ENCODE assay signal across 22 cellular contexts in genomic region chr7:130216025-130216424, GRCh38. TPM values are rescaled to one million over a fixed set of nuclear protein-coding genes. Genes with fewer than 3 reads are reported as not detected.
A peak's percentile ranks its signal among the peaks of the same experiment; 100 is the strongest.
DNase-seq lines count a peak whose midpoint lies in the region; ATAC-seq, FAIRE-seq and TF ChIP-seq lines count a peak whose summit lies in the region.
"Had no signal": no experiment of that assay in that cellular context is flagged by ENCODE, and none has a peak within 500 bp of the region (broad histone marks: within the 10 kb centered on the region; RNA-seq: fewer than 3 reads in every experiment).

No MANE protein-coding gene starts in this region.

- no peak overlapping the region for H3K9ac ChIP-seq in HepG2 (ENCODE audit: insufficient read depth, low read depth, low read length)
- H3K9ac ChIP-seq in OCI-LY1 (ENCODE audit: low read length) = no peak overlapping the region
- no peak overlapping the region for H3K9ac ChIP-seq in neuronal stem cell (ENCODE audit: low read depth, low read length, poor library complexity)
- H3K9ac ChIP-seq: GM23248 had no signal

- no peak overlapping the region for H2AK5ac ChIP-seq in neuronal stem cell (ENCODE audit: low read depth, low read length)

- H3K27ac ChIP-seq in HepG2 (ENCODE audit: extremely low read length, insufficient read depth, low read length) = no peak overlapping the region
- H3K27ac ChIP-seq in right lobe of liver = no peak overlapping the region
- no peak overlapping the region for H3K27ac ChIP-seq in OCI-LY1 (ENCODE audit: low read depth, low read length, poor library complexity, severe bottlenecking)
- no peak overlapping the region for H3K27ac ChIP-seq in neuronal stem cell (replicated peaks; ENCODE audit: low read length)
- H3K27ac ChIP-seq in upper lobe of right lung = no peak overlapping the region
- H3K27ac ChIP-seq: C4-2B, GM23248, HL-60 had no signal

- no peaks in the 10 kb centered on the region for H3K27me3 ChIP-seq in HepG2 (ENCODE audit: control insufficient read depth in 1 of 2, insufficient read depth in 2 of 2, low read length in 2 of 2)
- no peaks in the 10 kb centered on the region for H3K27me3 ChIP-seq in right lobe of liver
- H3K27me3 ChIP-seq in OCI-LY1 (ENCODE audit: insufficient read depth, low read length) = no peaks in the 10 kb centered on the region
- no peaks in the 10 kb centered on the region for H3K27me3 ChIP-seq in neuronal stem cell (ENCODE audit: control insufficient read depth in 3 of 3, insufficient read depth in 3 of 3, low read depth in 1 of 3, low read length in 3 of 3)
- no peaks in the 10 kb centered on the region for H3K27me3 ChIP-seq in upper lobe of right lung

- TF ChIP-seq POLR2A in HepG2 (IDR thresholded peaks at IDR 0.05; ENCODE audit: insufficient read depth in 1 of 2, low read depth in 2 of 2, low read length in 2 of 2) (no peak), right lobe of liver (IDR thresholded peaks at IDR 0.05) (no peak)

- H3K4me3 ChIP-seq in HepG2 (replicated peaks in 1 of 3; ENCODE audit: insufficient read depth in 1 of 3, low read depth in 2 of 3, low read length in 3 of 3) (no peak overlapping the region), right lobe of liver (no peak overlapping the region), OCI-LY1 (ENCODE audit: low read depth, low read length, poor library complexity, severe bottlenecking) (no peak overlapping the region), neuronal stem cell (ENCODE audit: low read length in 2 of 2) (no peak overlapping the region), upper lobe of right lung (no peak overlapping the region)
- H3K4me3 ChIP-seq: GM23248 had no signal

- TF ChIP-seq RAD21 in HepG2 (CRISPR knock-in tag; IDR thresholded peaks at IDR 0.05) = no peak

- H3K4ac ChIP-seq in neuronal stem cell (ENCODE audit: low read length) = no peak overlapping the region

- no peaks in the 10 kb centered on the region for H3K79me1 ChIP-seq in neuronal stem cell (ENCODE audit: low read depth, low read length)

- H4K8ac ChIP-seq in neuronal stem cell (ENCODE audit: low read depth, low read length) = no peak overlapping the region

- no peak overlapping the region for H2BK12ac ChIP-seq in neuronal stem cell (ENCODE audit: low read length)

- CTCF ChIA-PET in HepG2 (lab: Yijun Ruan, JAX; ENCODE audit: low intra/inter-chr PET ratio, low total read pairs) = no interaction called here

- H3K4me1 ChIP-seq in HepG2 (ENCODE audit: insufficient read depth, low read length) (peaks cover 18% of the 10 kb centered on the region), right lobe of liver (no peaks in the 10 kb centered on the region), OCI-LY1 (ENCODE audit: insufficient read depth, low read length, severe bottlenecking) (no peaks in the 10 kb centered on the region), neuronal stem cell (ENCODE audit: control insufficient read depth in 2 of 2, insufficient read depth in 1 of 2, low read depth in 1 of 2, low read length in 2 of 2) (no peaks in the 10 kb centered on the region), upper lobe of right lung (no peaks in the 10 kb centered on the region)

- H2BK5ac ChIP-seq in neuronal stem cell (ENCODE audit: low read length) = no peak overlapping the region

- FAIRE-seq in HepG2 (lab: Jason Lieb, UNC) = no peak
- FAIRE-seq: G401.6, GM12891, H54 had no signal

- BruUV-seq in HepG2 (replicated peaks; lab: Mats Ljungman, UMichigan) = no TSS peak

- TF ChIP-seq EP300 in HepG2 (IDR thresholded peaks at IDR 0.05; ENCODE audit: low read depth in 2 of 2, low read length in 2 of 2) (no peak), HepG2 (CRISPR knock-in tag; IDR thresholded peaks at IDR 0.05; ENCODE audit: borderline replicate concordance) (no peak)

- ATAC-seq in HepG2 = peak; percentile 68
- ATAC-seq in right lobe of liver = no peak
- no peak for ATAC-seq in upper lobe of right lung

- no peak overlapping the region for H2BK120ac ChIP-seq in neuronal stem cell (ENCODE audit: low read depth, low read length)

- in situ Hi-C loops in HepG2 (cut with HindIII; ENCODE audit: extremely low pct_ligation_motif_present, low pct_unique_long_range_greater_than_20kb) = no loop called here

- H3K23ac ChIP-seq in neuronal stem cell (ENCODE audit: low read depth, low read length, poor library complexity) = no peak overlapping the region

- no peak overlapping the region for H3K18ac ChIP-seq in neuronal stem cell (ENCODE audit: low read length)

- no peaks in the 10 kb centered on the region for H3K9me2 ChIP-seq in OCI-LY1 (ENCODE audit: low read depth, low read length)

- H3K79me2 ChIP-seq in HepG2 (ENCODE audit: insufficient read depth, low read length) = no peaks in the 10 kb centered on the region
- H3K79me2 ChIP-seq in OCI-LY1 (ENCODE audit: insufficient read depth, low read length) = no peaks in the 10 kb centered on the region

- DNase-seq in HepG2 (ENCODE audit: low spot score) (no peak), right lobe of liver (no peak), neuronal stem cell (ENCODE audit: low spot score) (no peak), epidermal melanocyte (ENCODE audit: insufficient read length, low spot score) (no peak), upper lobe of right lung (no peak), DMS 273 (lab: John Stamatoyannopoulos, UW; ENCODE audit: unreplicated experiment) (no peak)
- DNase-seq: ACHN; Calu3; CD4-positive, alpha-beta T cell; GM23248; HCEC 1CT; IMR-90; KBM-7 had no signal

- intact Hi-C loops in HepG2 (cut with micrococcal nuclease; ENCODE audit: unreplicated experiment) (no loop called here), right lobe of liver (cut with DNase I) (no loop called here), upper lobe of right lung (cut with DNase I) (no loop called here)

- WGBS in HepG2 (ENCODE audit: low lambda C conversion rate) = 69% methylated on average over 9 of the region's 9 CpGs
- 69% methylated on average over 8 of the region's 9 CpGs for WGBS in right lobe of liver (ENCODE audit: insufficient coverage, low coverage, low lambda C conversion rate, missing lambda C conversion rate)
- no CpG with 5 or more reads among the region's 9 CpGs for WGBS in neuronal stem cell (ENCODE audit: extremely low coverage in 2 of 2, insufficient read length in 2 of 2, insufficient replicate concordance in 1 of 2), 2 donors

- H3K36me3 ChIP-seq in HepG2 (replicated peaks in 1 of 2; ENCODE audit: control insufficient read depth in 1 of 2, insufficient read depth in 2 of 2, low read length in 2 of 2) (no peaks in the 10 kb centered on the region), right lobe of liver (no peaks in the 10 kb centered on the region), OCI-LY1 (ENCODE audit: insufficient read depth, low read length) (no peaks in the 10 kb centered on the region), neuronal stem cell (replicated peaks in 1 of 2; ENCODE audit: control insufficient read depth in 2 of 2, insufficient read depth in 2 of 2, low read length in 2 of 2) (no peaks in the 10 kb centered on the region), upper lobe of right lung (no peaks in the 10 kb centered on the region)

- POLR2A ChIA-PET in HepG2 (lab: Yijun Ruan, JAX) = interaction anchor here (1.0 kb wide), 1 partner anchor 11 kb away, joined by 3 read pairs; the partner anchor contains the start of gene TMEM209

- H3K9me3 ChIP-seq in HepG2 (ENCODE audit: low read length) (no peaks in the 10 kb centered on the region), right lobe of liver (no peaks in the 10 kb centered on the region), OCI-LY1 (ENCODE audit: low read length) (no peaks in the 10 kb centered on the region), neuronal stem cell (replicated peaks in 1 of 2; ENCODE audit: control insufficient read depth in 2 of 2, insufficient read depth in 1 of 2, low read depth in 1 of 2, low read length in 2 of 2) (no peaks in the 10 kb centered on the region), upper lobe of right lung (no peaks in the 10 kb centered on the region)

- H4K91ac ChIP-seq in neuronal stem cell (ENCODE audit: low read depth, low read length, poor library complexity) = no peak overlapping the region

- no peaks in the 10 kb centered on the region for H3F3A ChIP-seq in OCI-LY1 (ENCODE audit: insufficient read depth, low read length)

- H3K4me2 ChIP-seq in HepG2 (ENCODE audit: low read depth, low read length) (no peak overlapping the region), OCI-LY1 (ENCODE audit: low read length) (no peak overlapping the region), neuronal stem cell (ENCODE audit: insufficient read depth, low read length, poor library complexity, severe bottlenecking) (no peak overlapping the region)

- no peak overlapping the region for H2BK15ac ChIP-seq in neuronal stem cell (ENCODE audit: low read length)

- no peak overlapping the region for H3K14ac ChIP-seq in neuronal stem cell (ENCODE audit: low read length)

- H4K20me1 ChIP-seq in HepG2 (ENCODE audit: insufficient read depth, low read length) (no peaks in the 10 kb centered on the region), OCI-LY1 (ENCODE audit: insufficient read depth, low read length) (no peaks in the 10 kb centered on the region)

- TF ChIP-seq CTCF in HepG2 (CRISPR knock-in tag; IDR thresholded peaks at IDR 0.05) (no peak), right lobe of liver (IDR thresholded peaks at IDR 0.05) (no peak), OCI-LY1 (IDR thresholded peaks at IDR 0.05; ENCODE audit: low read length) (peak; percentile 20; the same call in 1 of the 2 replicates), upper lobe of right lung (IDR thresholded peaks at IDR 0.05) (no peak)

- H2AFZ ChIP-seq in HepG2 (ENCODE audit: low read length) (no peak overlapping the region), OCI-LY1 (ENCODE audit: low read length) (peak overlapping the region; percentile 12; the same call in 1 of the 2 replicates), neuronal stem cell (ENCODE audit: low read length) (peak overlapping the region; percentile 41)
- H2AFZ ChIP-seq: GM23248 had no signal

RNA-seq across cellular contexts. Expression of gene SSMEM1, which starts 8.4 kb away (rescaled TPM):
- total RNA-seq in HepG2 (2016; rRNA removed; fragmentation: Illumina TruSeq; extraction: Trizol) (not detected in 2 replicates), right lobe of liver (not detected), upper lobe of right lung (not detected)
- not detected in 2 replicates for total RNA-seq in HepG2 (2016; cell fraction: cytosol; rRNA removed; fragmentation: Illumina TruSeq; extraction: Trizol; ENCODE audit: low read depth)
- not detected in 2 replicates for total RNA-seq in HepG2 (2016; cell fraction: insoluble cytoplasmic fraction; rRNA removed; fragmentation: Illumina TruSeq; extraction: Trizol)
- not detected in 2 replicates for total RNA-seq in HepG2 (2016; cell fraction: membrane; rRNA removed; fragmentation: Illumina TruSeq; extraction: Trizol)
- not detected in 2 replicates for total RNA-seq in HepG2 (2016; cell fraction: nucleus; rRNA removed; fragmentation: Illumina TruSeq; extraction: Trizol)
- not detected in 2 replicates for polyA plus RNA-seq in HepG2 (2011; rRNA removed)
- not detected in 2 replicates for polyA plus RNA-seq in HepG2 (2011; cell fraction: cytosol; rRNA removed)
- not detected in 2 replicates for polyA plus RNA-seq in HepG2 (2011; cell fraction: nucleus; rRNA removed)
- polyA plus RNA-seq in HepG2 (2012) = not detected in 2 replicates
- polyA plus RNA-seq in HepG2 (2016; cell fraction: cytosol; fragmentation: Illumina TruSeq; extraction: Trizol; ENCODE audit: low read depth) = not detected in 2 replicates
- not detected in 2 replicates for polyA plus RNA-seq in HepG2 (2016; cell fraction: insoluble cytoplasmic fraction; fragmentation: Illumina TruSeq; extraction: Trizol; ENCODE audit: low read depth)
- not detected in 2 replicates for polyA plus RNA-seq in HepG2 (2016; cell fraction: membrane; fragmentation: Illumina TruSeq; extraction: Trizol; ENCODE audit: low read depth)
- polyA plus RNA-seq in HepG2 (2016; cell fraction: nucleus; fragmentation: Illumina TruSeq; extraction: Trizol; ENCODE audit: insufficient read depth, low read depth) = not detected in 2 replicates
- polyA minus RNA-seq in HepG2 (2011; rRNA and poly(A)+ RNA removed; ENCODE audit: low replicate concordance) = not detected in 2 replicates
- polyA minus RNA-seq in HepG2 (2011; cell fraction: cytosol; rRNA and poly(A)+ RNA removed) = not detected in 2 replicates
- not detected in 2 replicates for polyA minus RNA-seq in HepG2 (2011; cell fraction: nucleus; rRNA and poly(A)+ RNA removed)
- 0.03 TPM for polyA plus RNA-seq in neuronal stem cell (2013, experiment 1 of 2)
- not detected for polyA plus RNA-seq in neuronal stem cell (2013, experiment 2 of 2)
- total RNA-seq: A172; Calu3; CD4-positive, alpha-beta T cell; GM23248; HT1080; IMR-90 had no signal
- polyA plus RNA-seq: GM23248 had no signal

RNA-seq across cellular contexts. Expression of gene TMEM209, which starts 10.8 kb away (rescaled TPM):
- total RNA-seq in HepG2 (2016; rRNA removed; fragmentation: Illumina TruSeq; extraction: Trizol) (8.8 and 14.5 TPM in 2 replicates), right lobe of liver (10 to 100 TPM in 2 of 6 experiments, 1 to 10 TPM in 4; 5.8 to 10.9 (median 8.9) TPM), upper lobe of right lung (18.3 TPM)
- total RNA-seq in HepG2 (2016; cell fraction: cytosol; rRNA removed; fragmentation: Illumina TruSeq; extraction: Trizol; ENCODE audit: low read depth) = 6.0 and 6.3 TPM in 2 replicates
- total RNA-seq in HepG2 (2016; cell fraction: insoluble cytoplasmic fraction; rRNA removed; fragmentation: Illumina TruSeq; extraction: Trizol) = 10.0 and 16.3 TPM in 2 replicates
- 6.8 and 8.7 TPM in 2 replicates for total RNA-seq in HepG2 (2016; cell fraction: membrane; rRNA removed; fragmentation: Illumina TruSeq; extraction: Trizol)
- 15.7 and 19.0 TPM in 2 replicates for total RNA-seq in HepG2 (2016; cell fraction: nucleus; rRNA removed; fragmentation: Illumina TruSeq; extraction: Trizol)
- 13.4 and 15.6 TPM in 2 replicates for polyA plus RNA-seq in HepG2 (2011; rRNA removed)
- 9.0 and 10.6 TPM in 2 replicates for polyA plus RNA-seq in HepG2 (2011; cell fraction: cytosol; rRNA removed)
- 7.2 and 7.7 TPM in 2 replicates for polyA plus RNA-seq in HepG2 (2011; cell fraction: nucleus; rRNA removed)
- polyA plus RNA-seq in HepG2 (2012) = 8.9 and 12.3 TPM in 2 replicates
- polyA plus RNA-seq in HepG2 (2016; cell fraction: cytosol; fragmentation: Illumina TruSeq; extraction: Trizol; ENCODE audit: low read depth) = 0.62 and 0.75 TPM in 2 replicates
- polyA plus RNA-seq in HepG2 (2016; cell fraction: insoluble cytoplasmic fraction; fragmentation: Illumina TruSeq; extraction: Trizol; ENCODE audit: low read depth) = 7.3 and 8.0 TPM in 2 replicates
- 2.4 and 2.5 TPM in 2 replicates for polyA plus RNA-seq in HepG2 (2016; cell fraction: membrane; fragmentation: Illumina TruSeq; extraction: Trizol; ENCODE audit: low read depth)
- 17.1 and 18.9 TPM in 2 replicates for polyA plus RNA-seq in HepG2 (2016; cell fraction: nucleus; fragmentation: Illumina TruSeq; extraction: Trizol; ENCODE audit: insufficient read depth, low read depth)
- 47.3 and 130 TPM in 2 replicates for polyA minus RNA-seq in HepG2 (2011; rRNA and poly(A)+ RNA removed; ENCODE audit: low replicate concordance)
- 15.9 and 16.4 TPM in 2 replicates for polyA minus RNA-seq in HepG2 (2011; cell fraction: cytosol; rRNA and poly(A)+ RNA removed)
- 21.2 and 22.0 TPM in 2 replicates for polyA minus RNA-seq in HepG2 (2011; cell fraction: nucleus; rRNA and poly(A)+ RNA removed)
- 44.8 TPM for polyA plus RNA-seq in neuronal stem cell (2013, experiment 1 of 2)
- 42.4 TPM for polyA plus RNA-seq in neuronal stem cell (2013, experiment 2 of 2)

RNA-seq across cellular contexts. Expression of gene CPA2, which starts 50.6 kb away (rescaled TPM):
- total RNA-seq in HepG2 (2016; rRNA removed; fragmentation: Illumina TruSeq; extraction: Trizol) (not detected in 2 replicates), right lobe of liver (not detected), upper lobe of right lung (not detected)
- total RNA-seq in HepG2 (2016; cell fraction: cytosol; rRNA removed; fragmentation: Illumina TruSeq; extraction: Trizol; ENCODE audit: low read depth) = not detected in 2 replicates
- not detected in 2 replicates for total RNA-seq in HepG2 (2016; cell fraction: insoluble cytoplasmic fraction; rRNA removed; fragmentation: Illumina TruSeq; extraction: Trizol)
- total RNA-seq in HepG2 (2016; cell fraction: membrane; rRNA removed; fragmentation: Illumina TruSeq; extraction: Trizol) = not detected in 2 replicates
- total RNA-seq in HepG2 (2016; cell fraction: nucleus; rRNA removed; fragmentation: Illumina TruSeq; extraction: Trizol) = not detected in 2 replicates
- polyA plus RNA-seq in HepG2 (2011; rRNA removed) = 0.04 TPM in 1 of 2 replicates, not detected in the other
- polyA plus RNA-seq in HepG2 (2011; cell fraction: cytosol; rRNA removed) = not detected in 2 replicates
- polyA plus RNA-seq in HepG2 (2011; cell fraction: nucleus; rRNA removed) = 0.21 and 0.32 TPM in 2 replicates
- polyA plus RNA-seq in HepG2 (2012) = not detected in 2 replicates
- not detected in 2 replicates for polyA plus RNA-seq in HepG2 (2016; cell fraction: cytosol; fragmentation: Illumina TruSeq; extraction: Trizol; ENCODE audit: low read depth)
- not detected in 2 replicates for polyA plus RNA-seq in HepG2 (2016; cell fraction: insoluble cytoplasmic fraction; fragmentation: Illumina TruSeq; extraction: Trizol; ENCODE audit: low read depth)
- polyA plus RNA-seq in HepG2 (2016; cell fraction: membrane; fragmentation: Illumina TruSeq; extraction: Trizol; ENCODE audit: low read depth) = not detected in 2 replicates
- not detected in 2 replicates for polyA plus RNA-seq in HepG2 (2016; cell fraction: nucleus; fragmentation: Illumina TruSeq; extraction: Trizol; ENCODE audit: insufficient read depth, low read depth)
- 0.14 TPM in 1 of 2 replicates, not detected in the other for polyA minus RNA-seq in HepG2 (2011; rRNA and poly(A)+ RNA removed; ENCODE audit: low replicate concordance)
- not detected in 2 replicates for polyA minus RNA-seq in HepG2 (2011; cell fraction: cytosol; rRNA and poly(A)+ RNA removed)
- polyA minus RNA-seq in HepG2 (2011; cell fraction: nucleus; rRNA and poly(A)+ RNA removed) = not detected in 2 replicates
- 0.84 TPM for polyA plus RNA-seq in neuronal stem cell (2013, experiment 1 of 2)
- polyA plus RNA-seq in neuronal stem cell (2013, experiment 2 of 2) = 0.69 TPM
- total RNA-seq: A172; Calu3; CD4-positive, alpha-beta T cell; GM23248; HT1080; IMR-90 had no signal
- polyA plus RNA-seq: BJ, GM23248 had no signal
